In genomic region chrX:80511969-80512760, GRCh38 we compare ENCODE assay signal across 1 cellular context.
A peak's percentile ranks its signal among the peaks of the same experiment; 100 is the strongest.
TF ChIP-seq lines count a peak whose summit lies in the region.

No MANE protein-coding gene starts in this region.

TF ChIP-seq in K562, 482 proteins besides CTCF, POLR2A, EP300 and RAD21 (continued from another document and continues in another):
- TF ChIP-seq, protein P1, sequence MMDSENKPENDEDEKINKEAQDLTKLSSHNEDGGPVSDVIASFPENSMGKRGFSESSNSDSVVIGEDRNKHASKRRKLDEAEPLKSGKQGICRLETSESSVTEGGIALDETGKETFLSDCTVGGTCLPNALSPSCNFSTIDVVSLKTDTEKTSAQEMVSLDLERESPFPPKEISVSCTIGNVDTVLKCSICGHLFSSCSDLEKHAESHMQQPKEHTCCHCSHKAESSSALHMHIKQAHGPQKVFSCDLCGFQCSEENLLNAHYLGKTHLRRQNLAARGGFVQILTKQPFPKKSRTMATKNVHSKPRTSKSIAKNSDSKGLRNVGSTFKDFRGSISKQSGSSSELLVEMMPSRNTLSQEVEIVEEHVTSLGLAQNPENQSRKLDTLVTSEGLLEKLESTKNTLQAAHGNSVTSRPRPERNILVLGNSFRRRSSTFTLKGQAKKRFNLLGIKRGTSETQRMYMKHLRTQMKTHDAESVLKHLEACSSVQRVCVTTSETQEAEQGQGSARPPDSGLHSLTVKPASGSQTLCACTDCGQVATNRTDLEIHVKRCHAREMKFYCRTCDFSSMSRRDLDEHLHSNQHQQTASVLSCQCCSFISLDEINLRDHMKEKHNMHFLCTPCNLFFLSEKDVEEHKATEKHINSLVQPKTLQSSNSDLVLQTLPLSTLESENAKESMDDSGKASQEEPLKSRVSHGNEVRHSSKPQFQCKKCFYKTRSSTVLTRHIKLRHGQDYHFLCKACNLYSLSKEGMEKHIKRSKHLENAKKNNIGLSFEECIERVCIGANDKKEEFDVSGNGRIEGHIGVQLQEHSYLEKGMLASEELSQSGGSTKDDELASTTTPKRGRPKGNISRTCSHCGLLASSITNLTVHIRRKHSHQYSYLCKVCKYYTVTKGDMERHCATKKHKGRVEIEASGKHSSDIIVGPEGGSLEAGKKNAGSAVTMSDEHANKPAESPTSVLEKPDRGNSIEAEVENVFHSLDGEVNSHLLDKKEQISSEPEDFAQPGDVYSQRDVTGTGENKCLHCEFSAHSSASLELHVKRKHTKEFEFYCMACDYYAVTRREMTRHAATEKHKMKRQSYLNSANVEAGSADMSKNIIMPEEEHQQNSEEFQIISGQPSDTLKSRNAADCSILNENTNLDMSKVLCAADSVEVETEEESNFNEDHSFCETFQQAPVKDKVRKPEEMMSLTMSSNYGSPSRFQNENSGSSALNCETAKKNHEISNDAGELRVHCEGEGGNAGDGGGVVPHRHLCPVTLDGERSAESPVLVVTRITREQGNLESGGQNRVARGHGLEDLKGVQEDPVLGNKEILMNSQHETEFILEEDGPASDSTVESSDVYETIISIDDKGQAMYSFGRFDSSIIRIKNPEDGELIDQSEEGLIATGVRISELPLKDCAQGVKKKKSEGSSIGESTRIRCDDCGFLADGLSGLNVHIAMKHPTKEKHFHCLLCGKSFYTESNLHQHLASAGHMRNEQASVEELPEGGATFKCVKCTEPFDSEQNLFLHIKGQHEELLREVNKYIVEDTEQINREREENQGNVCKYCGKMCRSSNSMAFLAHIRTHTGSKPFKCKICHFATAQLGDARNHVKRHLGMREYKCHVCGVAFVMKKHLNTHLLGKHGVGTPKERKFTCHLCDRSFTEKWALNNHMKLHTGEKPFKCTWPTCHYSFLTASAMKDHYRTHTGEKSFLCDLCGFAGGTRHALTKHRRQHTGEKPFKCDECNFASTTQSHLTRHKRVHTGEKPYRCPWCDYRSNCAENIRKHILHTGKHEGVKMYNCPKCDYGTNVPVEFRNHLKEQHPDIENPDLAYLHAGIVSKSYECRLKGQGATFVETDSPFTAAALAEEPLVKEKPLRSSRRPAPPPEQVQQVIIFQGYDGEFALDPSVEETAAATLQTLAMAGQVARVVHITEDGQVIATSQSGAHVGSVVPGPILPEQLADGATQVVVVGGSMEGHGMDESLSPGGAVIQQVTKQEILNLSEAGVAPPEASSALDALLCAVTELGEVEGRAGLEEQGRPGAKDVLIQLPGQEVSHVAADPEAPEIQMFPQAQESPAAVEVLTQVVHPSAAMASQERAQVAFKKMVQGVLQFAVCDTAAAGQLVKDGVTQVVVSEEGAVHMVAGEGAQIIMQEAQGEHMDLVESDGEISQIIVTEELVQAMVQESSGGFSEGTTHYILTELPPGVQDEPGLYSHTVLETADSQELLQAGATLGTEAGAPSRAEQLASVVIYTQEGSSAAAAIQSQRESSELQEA (IDR thresholded peaks at IDR 0.05; ENCODE audit: low read depth): no peak
- TF ChIP-seq ZNF133 (CRISPR knock-in tag; IDR thresholded peaks at IDR 0.05) (no peak), ZC3H4 (CRISPR knock-in tag; IDR thresholded peaks at IDR 0.05; ENCODE audit: borderline replicate concordance) (no peak), DLX4 (CRISPR knock-in tag; IDR thresholded peaks at IDR 0.05) (no peak), ZNF639 (CRISPR knock-in tag; conservative IDR thresholded peaks at IDR 0.05 in 1 of 2, IDR thresholded peaks at IDR 0.05 in 1 of 2) (peak in 1 of 2 experiments; percentile 39; a peak in 1 of 4 replicates), ESRRB (CRISPR knock-in tag; IDR thresholded peaks at IDR 0.05; ENCODE audit: borderline replicate concordance) (no peak), ZNF23 (CRISPR knock-in tag; IDR thresholded peaks at IDR 0.05) (no peak), NFE2 (IDR thresholded peaks at IDR 0.05; ENCODE audit: low read depth) (peak; percentile 85), SP1 (CRISPR knock-in tag; IDR thresholded peaks at IDR 0.05) (no peak), ZNF140 (CRISPR knock-in tag; IDR thresholded peaks at IDR 0.05) (no peak), MCM2 (IDR thresholded peaks at IDR 0.05; ENCODE audit: low read depth) (no peak), HBP1 (CRISPR knock-in tag; IDR thresholded peaks at IDR 0.05) (no peak), POU5F1 (IDR thresholded peaks at IDR 0.05; ENCODE audit: borderline replicate concordance, low read depth, low read length, partially characterized antibody) (no peak), ELK3 (CRISPR knock-in tag; IDR thresholded peaks at IDR 0.05) (no peak), HMG20B (CRISPR knock-in tag; IDR thresholded peaks at IDR 0.05) (no peak), EGR1 (conservative IDR thresholded peaks at IDR 0.05) (peak; percentile 58), FOSL1 (tag; conservative IDR thresholded peaks at IDR 0.05) (peak; percentile 82), NFXL1 (CRISPR knock-in tag; IDR thresholded peaks at IDR 0.05) (no peak), HOXB6 (CRISPR knock-in tag; IDR thresholded peaks at IDR 0.05; ENCODE audit: borderline replicate concordance) (no peak), DIDO1 (tag; IDR thresholded peaks at IDR 0.05; ENCODE audit: low read depth) (no peak), LCOR (CRISPR knock-in tag; IDR thresholded peaks at IDR 0.05) (0 out of 2 replicates have a peak, but pooled peaks have one; percentile 58), NFYB (IDR thresholded peaks at IDR 0.05; ENCODE audit: extremely low read depth, insufficient read length) (no peak), POLR3A (IDR thresholded peaks at IDR 0.05; ENCODE audit: borderline replicate concordance, extremely low read depth, insufficient read depth, insufficient read length) (no peak), ZC3H11A (IDR thresholded peaks at IDR 0.05; ENCODE audit: low read depth, low read length) (no peak), PRMT5 (CRISPR knock-in tag; IDR thresholded peaks at IDR 0.05) (no peak), C11orf30 (IDR thresholded peaks at IDR 0.05; ENCODE audit: low read depth) (peak; percentile 70), ZBTB8A (IDR thresholded peaks at IDR 0.05; ENCODE audit: partially characterized antibody) (no peak), CBX5 (IDR thresholded peaks at IDR 0.05; ENCODE audit: borderline replicate concordance, low read depth) (no peak), TCF7 (IDR thresholded peaks at IDR 0.05; ENCODE audit: borderline replicate concordance) (no peak), COPS2 (conservative IDR thresholded peaks at IDR 0.05) (no peak), MITF (IDR thresholded peaks at IDR 0.05) (no peak), ZNF41 (CRISPR knock-in tag; conservative IDR thresholded peaks at IDR 0.05) (no peak), RBM14 (IDR thresholded peaks at IDR 0.05; ENCODE audit: borderline replicate concordance, insufficient read depth, low read depth, low read length) (no peak), CREM (IDR thresholded peaks at IDR 0.05; ENCODE audit: low read depth) (no peak), HMGN3 (IDR thresholded peaks at IDR 0.05; ENCODE audit: borderline replicate concordance, extremely low read depth, insufficient read length, low read depth, low read length) (no peak), ZNF232 (CRISPR knock-in tag; IDR thresholded peaks at IDR 0.05) (no peak)
- TF ChIP-seq, protein P2, sequence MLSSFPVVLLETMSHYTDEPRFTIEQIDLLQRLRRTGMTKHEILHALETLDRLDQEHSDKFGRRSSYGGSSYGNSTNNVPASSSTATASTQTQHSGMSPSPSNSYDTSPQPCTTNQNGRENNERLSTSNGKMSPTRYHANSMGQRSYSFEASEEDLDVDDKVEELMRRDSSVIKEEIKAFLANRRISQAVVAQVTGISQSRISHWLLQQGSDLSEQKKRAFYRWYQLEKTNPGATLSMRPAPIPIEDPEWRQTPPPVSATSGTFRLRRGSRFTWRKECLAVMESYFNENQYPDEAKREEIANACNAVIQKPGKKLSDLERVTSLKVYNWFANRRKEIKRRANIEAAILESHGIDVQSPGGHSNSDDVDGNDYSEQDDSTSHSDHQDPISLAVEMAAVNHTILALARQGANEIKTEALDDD (IDR thresholded peaks at IDR 0.05): no peak; the same call in 1 of the 2 replicates
- TF ChIP-seq, protein P3, sequence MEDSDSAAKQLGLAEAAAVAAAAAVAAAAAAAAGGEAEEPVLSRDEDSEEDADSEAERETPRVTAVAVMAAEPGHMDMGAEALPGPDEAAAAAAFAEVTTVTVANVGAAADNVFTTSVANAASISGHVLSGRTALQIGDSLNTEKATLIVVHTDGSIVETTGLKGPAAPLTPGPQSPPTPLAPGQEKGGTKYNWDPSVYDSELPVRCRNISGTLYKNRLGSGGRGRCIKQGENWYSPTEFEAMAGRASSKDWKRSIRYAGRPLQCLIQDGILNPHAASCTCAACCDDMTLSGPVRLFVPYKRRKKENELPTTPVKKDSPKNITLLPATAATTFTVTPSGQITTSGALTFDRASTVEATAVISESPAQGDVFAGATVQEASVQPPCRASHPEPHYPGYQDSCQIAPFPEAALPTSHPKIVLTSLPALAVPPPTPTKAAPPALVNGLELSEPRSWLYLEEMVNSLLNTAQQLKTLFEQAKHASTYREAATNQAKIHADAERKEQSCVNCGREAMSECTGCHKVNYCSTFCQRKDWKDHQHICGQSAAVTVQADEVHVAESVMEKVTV (CRISPR knock-in tag; IDR thresholded peaks at IDR 0.05): no peak
- TF ChIP-seq, protein P4, sequence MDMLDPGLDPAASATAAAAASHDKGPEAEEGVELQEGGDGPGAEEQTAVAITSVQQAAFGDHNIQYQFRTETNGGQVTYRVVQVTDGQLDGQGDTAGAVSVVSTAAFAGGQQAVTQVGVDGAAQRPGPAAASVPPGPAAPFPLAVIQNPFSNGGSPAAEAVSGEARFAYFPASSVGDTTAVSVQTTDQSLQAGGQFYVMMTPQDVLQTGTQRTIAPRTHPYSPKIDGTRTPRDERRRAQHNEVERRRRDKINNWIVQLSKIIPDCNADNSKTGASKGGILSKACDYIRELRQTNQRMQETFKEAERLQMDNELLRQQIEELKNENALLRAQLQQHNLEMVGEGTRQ (CRISPR knock-in tag; IDR thresholded peaks at IDR 0.05): no peak
- TF ChIP-seq, protein P5, sequence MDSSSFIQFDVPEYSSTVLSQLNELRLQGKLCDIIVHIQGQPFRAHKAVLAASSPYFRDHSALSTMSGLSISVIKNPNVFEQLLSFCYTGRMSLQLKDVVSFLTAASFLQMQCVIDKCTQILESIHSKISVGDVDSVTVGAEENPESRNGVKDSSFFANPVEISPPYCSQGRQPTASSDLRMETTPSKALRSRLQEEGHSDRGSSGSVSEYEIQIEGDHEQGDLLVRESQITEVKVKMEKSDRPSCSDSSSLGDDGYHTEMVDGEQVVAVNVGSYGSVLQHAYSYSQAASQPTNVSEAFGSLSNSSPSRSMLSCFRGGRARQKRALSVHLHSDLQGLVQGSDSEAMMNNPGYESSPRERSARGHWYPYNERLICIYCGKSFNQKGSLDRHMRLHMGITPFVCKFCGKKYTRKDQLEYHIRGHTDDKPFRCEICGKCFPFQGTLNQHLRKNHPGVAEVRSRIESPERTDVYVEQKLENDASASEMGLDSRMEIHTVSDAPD (CRISPR knock-in tag; IDR thresholded peaks at IDR 0.05): no peak
- TF ChIP-seq, protein P6, sequence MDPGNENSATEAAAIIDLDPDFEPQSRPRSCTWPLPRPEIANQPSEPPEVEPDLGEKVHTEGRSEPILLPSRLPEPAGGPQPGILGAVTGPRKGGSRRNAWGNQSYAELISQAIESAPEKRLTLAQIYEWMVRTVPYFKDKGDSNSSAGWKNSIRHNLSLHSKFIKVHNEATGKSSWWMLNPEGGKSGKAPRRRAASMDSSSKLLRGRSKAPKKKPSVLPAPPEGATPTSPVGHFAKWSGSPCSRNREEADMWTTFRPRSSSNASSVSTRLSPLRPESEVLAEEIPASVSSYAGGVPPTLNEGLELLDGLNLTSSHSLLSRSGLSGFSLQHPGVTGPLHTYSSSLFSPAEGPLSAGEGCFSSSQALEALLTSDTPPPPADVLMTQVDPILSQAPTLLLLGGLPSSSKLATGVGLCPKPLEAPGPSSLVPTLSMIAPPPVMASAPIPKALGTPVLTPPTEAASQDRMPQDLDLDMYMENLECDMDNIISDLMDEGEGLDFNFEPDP (CRISPR knock-in tag; IDR thresholded peaks at IDR 0.05): no peak
